21 cellular contexts compared by ENCODE assay signal in the genomic region with DNA sequence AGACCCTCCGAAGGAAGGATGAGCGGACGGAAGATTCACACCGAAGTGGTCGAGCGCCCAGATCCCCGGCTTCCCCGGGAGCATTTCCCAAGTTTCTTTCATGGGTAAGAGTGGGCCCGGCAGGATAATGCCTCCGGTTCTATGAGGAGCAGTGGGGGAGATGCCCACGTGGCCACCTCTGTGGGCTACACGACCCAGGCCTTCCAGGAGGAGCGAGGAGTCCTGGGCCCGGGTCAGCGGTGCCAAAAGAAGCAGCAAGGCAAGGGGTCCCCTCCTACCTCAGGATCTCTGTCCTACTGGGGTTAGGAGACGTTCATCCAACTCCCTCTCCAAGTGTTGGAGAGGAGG. TPM values are rescaled to one million over a fixed set of nuclear protein-coding genes. Genes with fewer than 3 reads are reported as not detected.
DNase-seq lines count a peak whose midpoint lies in the region; ATAC-seq, FAIRE-seq and TF ChIP-seq lines count a peak whose summit lies in the region.
"Had no signal": no experiment of that assay in that cellular context is flagged by ENCODE, and none has a peak within 500 bp of the region (broad histone marks: within the 10 kb centered on the region; RNA-seq: fewer than 3 reads in every experiment).

No MANE protein-coding gene starts in this region.

- H3K4me1 ChIP-seq in RWPE2 (ENCODE audit: insufficient read depth, poor library complexity, severe bottlenecking): no peaks in the 10 kb centered on the region
- H3K4me1 ChIP-seq: BLaER1 treated with 17β-estradiol and CSF1 and Interleukin-3, amounts not matched to agents 10 nM and 100 nM had no signal

- no peaks in the 10 kb centered on the region for H3K9me3 ChIP-seq in RWPE2 (ENCODE audit: severe bottlenecking)

- DNase-seq in left ventricle myocardium superior: peak; percentile 23
- DNase-seq in Right ventricle myocardium inferior (ENCODE audit: missing footprints): no peak
- DNase-seq in RWPE2 (ENCODE audit: low spot score): peak; percentile 34
- peak; percentile 1 for DNase-seq in germinal center (ENCODE audit: low spot score)
- no peak for DNase-seq in frontal cortex (ENCODE audit: low spot score in 2 of 2)
- DNase-seq in activated effector memory CD4-positive, alpha-beta T cell treated with Interleukin-2 at 50 U/mL for 16 hours: no peak
- DNase-seq in DMS 273 (lab: John Stamatoyannopoulos, UW; ENCODE audit: unreplicated experiment): no peak
- DNase-seq: DMS 273 treated with DMSO at 0.1 percent for 48 hours, GDM1, NCI-H1048, NCI-H1436 treated with DMSO at 0.1 percent for 48 hours, NCI-H2029 treated with DMSO at 0.1 percent for 48 hours, NCI-H2171 treated with DMSO at 0.1 percent for 48 hours, NCI-H748 treated with DMSO at 0.1 percent for 48 hours had no signal

- intact Hi-C loops in left ventricle myocardium superior (cut with micrococcal nuclease) (no loop called here), Right ventricle myocardium inferior (cut with DNase I) (no loop called here)

- no peak for TF ChIP-seq CTCF in RWPE2 (IDR thresholded peaks at IDR 0.05; ENCODE audit: poor library complexity, severe bottlenecking)

- H3K4me3 ChIP-seq in RWPE2 (ENCODE audit: severe bottlenecking): no peak overlapping the region
- H3K4me3 ChIP-seq: BLaER1 treated with 17β-estradiol and CSF1 and Interleukin-3, amounts not matched to agents 10 nM and 100 nM; GM23338 had no signal

- H3K27me3 ChIP-seq in RWPE2 (ENCODE audit: insufficient read depth, poor library complexity, severe bottlenecking): no peaks in the 10 kb centered on the region
- H3K27me3 ChIP-seq: BLaER1 treated with 17β-estradiol and CSF1 and Interleukin-3, amounts not matched to agents 10 nM and 100 nM had no signal

- ATAC-seq in left ventricle myocardium superior: no peak
- no peak for ATAC-seq in Right ventricle myocardium inferior
- ATAC-seq in RWPE2 (ENCODE audit: low read depth): no peak
- no peak for ATAC-seq in HG02970 (IDR thresholded peaks at IDR 0.05; ENCODE audit: low FRiP score, unreplicated experiment)
- ATAC-seq: HepG2 had no signal

- no peak overlapping the region for H3K27ac ChIP-seq in RWPE2 (ENCODE audit: poor library complexity, severe bottlenecking)
- H3K27ac ChIP-seq: BLaER1 treated with 17β-estradiol and CSF1 and Interleukin-3, amounts not matched to agents 10 nM and 100 nM; KMS-11; RWPE1 had no signal

- no peak for FAIRE-seq in frontal cortex (lab: Jason Lieb, UNC)
- FAIRE-seq: A204.1, HepG2 had no signal

- no peaks in the 10 kb centered on the region for H3K36me3 ChIP-seq in RWPE2 (ENCODE audit: low read depth)
- H3K36me3 ChIP-seq: BLaER1 treated with 17β-estradiol and CSF1 and Interleukin-3, amounts not matched to agents 10 nM and 100 nM had no signal

RNA-seq across cellular contexts. Expression of gene NBPF11, which starts 7.9 kb away (rescaled TPM):
- total RNA-seq in left ventricle myocardium superior: 3.2 TPM
- total RNA-seq in Right ventricle myocardium inferior: 3.4 TPM
- total RNA-seq in frontal cortex: 11.8 TPM

Comparison
In these comparisons a context has a peak if more than half of its experiments do, and no peak if none do; other contexts are left out.
1. DNase-seq: peak in left ventricle myocardium superior (single experiment), RWPE2 (single experiment) and germinal center (single experiment); none in Right ventricle myocardium inferior (single experiment), frontal cortex (0 of 2), activated effector memory CD4-positive, alpha-beta T cell treated with Interleukin-2 at 50 U/mL for 16 hours (single experiment) and DMS 273 (single experiment).